In the genomic region with DNA sequence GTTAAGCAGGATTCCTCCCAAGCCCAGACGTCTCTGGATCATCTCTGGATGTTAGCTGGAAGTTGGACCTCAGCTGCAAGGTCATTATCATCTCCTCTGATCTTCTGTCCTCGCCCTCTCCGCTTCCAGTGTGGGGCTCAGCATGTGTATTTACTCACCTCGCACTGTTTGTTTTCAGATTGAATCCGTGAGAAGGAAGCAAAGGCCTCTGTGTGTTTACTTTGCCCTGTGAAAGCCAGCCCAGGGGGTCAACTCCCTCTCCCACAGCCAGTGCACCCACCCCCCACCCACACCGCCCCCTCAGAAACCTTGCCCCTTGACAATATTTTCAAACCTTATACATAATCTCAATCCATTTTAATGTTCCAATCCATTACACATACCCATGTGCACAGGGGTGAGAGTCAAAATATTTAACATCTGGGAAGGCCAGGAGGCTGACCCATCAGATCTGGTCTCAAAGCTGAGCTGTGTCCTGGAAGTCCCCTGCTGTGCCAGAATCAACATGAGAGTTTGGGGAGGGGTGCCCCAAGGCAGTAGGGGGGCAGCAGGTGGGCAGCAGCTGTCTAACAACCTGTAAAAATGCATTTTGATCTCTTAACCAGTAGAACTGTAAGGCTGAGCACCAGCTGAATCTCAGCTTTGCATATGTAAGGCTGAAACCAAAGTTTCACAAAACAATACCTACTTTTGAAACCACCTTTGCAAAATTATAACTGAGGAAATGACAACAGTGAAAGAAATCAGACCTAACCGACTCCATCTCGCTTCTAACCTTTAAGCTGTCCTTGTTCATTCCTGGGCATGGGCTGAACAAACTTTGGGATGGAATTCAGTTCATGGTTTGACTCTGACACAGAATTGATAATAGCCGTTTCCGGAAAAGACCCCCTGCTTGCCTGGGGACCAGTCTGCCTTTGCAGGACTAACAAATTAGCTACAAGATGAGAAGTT, we compare ENCODE assay signal across 9 cellular contexts.
A peak's percentile ranks its signal among the peaks of the same experiment; 100 is the strongest.
DNase-seq lines count a peak whose midpoint lies in the region; ATAC-seq and TF ChIP-seq lines count a peak whose summit lies in the region.
"Had no signal": no experiment of that assay in that cellular context is flagged by ENCODE, and none has a peak within 500 bp of the region (broad histone marks: within the 10 kb centered on the region; RNA-seq: fewer than 3 reads in every experiment).

No MANE protein-coding gene starts in this region.

- DNase-seq in GM12864 (ENCODE audit: low read depth) (peak; percentile 69), endodermal cell (peak; percentile 90), SK-N-SH (no peak), body of pancreas (no peak)
- no peak for DNase-seq in stimulated activated CD4-positive, alpha-beta T cell treated with anti-CD3 and anti-CD28 coated beads, Interleukin-15, amount 100 ng/mL, for 24 hours
- DNase-seq: NK-92 treated with Interleukin-12 subunit alpha and Interleukin-12 subunit beta, amount 100 ng/mL, for 24 hours had no signal

- H3K36me3 ChIP-seq in endodermal cell (ENCODE audit: control insufficient read depth, insufficient read depth, low read length) (no peaks in the 10 kb centered on the region), SK-N-SH (replicated peaks in 1 of 2; ENCODE audit: control insufficient read depth in 1 of 2, insufficient read depth in 2 of 2, low read length in 1 of 2) (no peaks in the 10 kb centered on the region), body of pancreas (replicated peaks in 1 of 2; ENCODE audit: insufficient read depth in 1 of 2, low read depth in 2 of 2) (no peaks in the 10 kb centered on the region)

- intact Hi-C loops in body of pancreas (cut with DNase I), result no loop called here

- H3K4me1 ChIP-seq in endodermal cell (ENCODE audit: control insufficient read depth, insufficient read depth, low read length), result peaks cover 9% of the 10 kb centered on the region
- peaks cover 0 to 2% of the 10 kb centered on the region in 2 experiments; a peak in 1 of 4 replicates for H3K4me1 ChIP-seq in SK-N-SH (ENCODE audit: control insufficient read depth in 1 of 2, insufficient read depth in 2 of 2, low read depth in 1 of 2, low read length in 1 of 2)
- H3K4me1 ChIP-seq in body of pancreas, result peaks cover 9% of the 10 kb centered on the region

- TF ChIP-seq RAD21 in SK-N-SH (IDR thresholded peaks at IDR 0.05; ENCODE audit: low read length), result no peak

- peak overlapping the region; percentile 62 for H3K27ac Mint-ChIP-seq in endodermal cell

- TF ChIP-seq CTCF in GM12864 (IDR thresholded peaks at IDR 0.05; ENCODE audit: low read depth, low read length, missing control alignments) (no peak), endodermal cell (conservative IDR thresholded peaks at IDR 0.05) (no peak), SK-N-SH (IDR thresholded peaks at IDR 0.05) (no peak), body of pancreas (IDR thresholded peaks at IDR 0.05) (no peak)

- ATAC-seq in GM21367 (IDR thresholded peaks at IDR 0.05; ENCODE audit: unreplicated experiment), result peak; percentile 71
- ATAC-seq in HG03520 (IDR thresholded peaks at IDR 0.05; ENCODE audit: unreplicated experiment), result peak; percentile 75
- no peak for ATAC-seq in HG03097 (IDR thresholded peaks at IDR 0.05; ENCODE audit: low FRiP score, unreplicated experiment)
- no peak for ATAC-seq in body of pancreas

- no peaks in the 10 kb centered on the region for H3K9me3 ChIP-seq in endodermal cell (ENCODE audit: control insufficient read depth, low read length)
- H3K9me3 ChIP-seq in SK-N-SH, result no peaks in the 10 kb centered on the region
- H3K9me3 ChIP-seq in body of pancreas, result no peaks in the 10 kb centered on the region

- no peak for TF ChIP-seq POLR2A in body of pancreas (IDR thresholded peaks at IDR 0.05)

- H3K27ac ChIP-seq in endodermal cell (ENCODE audit: low read depth, low read length), result peak overlapping the region; percentile 46
- no peak overlapping the region for H3K27ac ChIP-seq in SK-N-SH (ENCODE audit: low read depth in 2 of 2, low read length in 1 of 2)
- no peak overlapping the region for H3K27ac ChIP-seq in body of pancreas

- CTCF ChIA-PET in SK-N-SH (lab: Yijun Ruan, JAX), result interaction anchor here (1.1 kb wide), 1 partner anchor 69 kb away, joined by 3 read pairs; no protein-coding TSS in a partner anchor

- peaks cover 21% of the 10 kb centered on the region for H3K4me1 Mint-ChIP-seq in endodermal cell

- H3K4me3 ChIP-seq in GM12864 (ENCODE audit: low read depth, low read length) (no peak overlapping the region), endodermal cell (ENCODE audit: low read length) (peak overlapping the region; percentile 59), SK-N-SH (ENCODE audit: low read depth in 2 of 2, low read length in 1 of 2) (no peak overlapping the region), body of pancreas (no peak overlapping the region)

- no peaks in the 10 kb centered on the region for H3K9me2 ChIP-seq in SK-N-SH

- no peak overlapping the region for H3K9ac ChIP-seq in endodermal cell (ENCODE audit: extremely low read depth, low read length, poor library complexity, severe bottlenecking)
- no peak overlapping the region for H3K9ac ChIP-seq in SK-N-SH

- peaks cover 1% of the 10 kb centered on the region for H3K27me3 Mint-ChIP-seq in endodermal cell (ENCODE audit: insufficient read depth)

- H4K20me1 ChIP-seq in SK-N-SH (ENCODE audit: insufficient read depth), result no peaks in the 10 kb centered on the region

- H3K79me2 ChIP-seq in SK-N-SH (ENCODE audit: insufficient read depth), result no peaks in the 10 kb centered on the region

- H2AFZ ChIP-seq in SK-N-SH (ENCODE audit: low read depth), result no peak overlapping the region

- H3K36me3 Mint-ChIP-seq in endodermal cell (ENCODE audit: low read depth), result no peaks in the 10 kb centered on the region

- no peaks in the 10 kb centered on the region for H3F3A ChIP-seq in SK-N-SH (replicated peaks; ENCODE audit: insufficient read depth)

- no peaks in the 10 kb centered on the region for H3K9me3 Mint-ChIP-seq in endodermal cell

- H3K27me3 ChIP-seq in endodermal cell (ENCODE audit: control insufficient read depth, insufficient read depth, low read length, poor library complexity, severe bottlenecking) (no peaks in the 10 kb centered on the region), SK-N-SH (ENCODE audit: insufficient read depth) (no peaks in the 10 kb centered on the region), body of pancreas (no peaks in the 10 kb centered on the region)

- no peak for TF ChIP-seq EP300 in SK-N-SH (IDR thresholded peaks at IDR 0.05; ENCODE audit: borderline replicate concordance in 1 of 2, low read depth in 1 of 2, low read length in 1 of 2)

- POLR2A ChIA-PET in SK-N-SH (lab: Yijun Ruan, JAX), result no interaction called here

- H3K4me2 ChIP-seq in SK-N-SH, result no peak overlapping the region

- H3K4me3 Mint-ChIP-seq in endodermal cell, result peak overlapping the region; percentile 29

- 9 to 27% methylated on average over 4 to 10 of the region's 10 CpGs for WGBS in endodermal cell (ENCODE audit: insufficient coverage in 1 of 2, insufficient read length in 1 of 2), 2 experiments
- WGBS in SK-N-SH (ENCODE audit: low lambda C conversion rate), result 28% methylated on average over 10 of the region's 10 CpGs
- WGBS in body of pancreas, 2 donors, result 43 to 57% methylated on average over 9 to 10 of the region's 10 CpGs

TF ChIP-seq in SK-N-SH, 30 proteins besides CTCF, POLR2A, EP300 and RAD21 (continues in another document):
- TF ChIP-seq USF2 (IDR thresholded peaks at IDR 0.05; ENCODE audit: borderline replicate concordance, low read depth, low read length) (no peak), NFIC (IDR thresholded peaks at IDR 0.05; ENCODE audit: borderline replicate concordance) (no peak), ZBTB33 (IDR thresholded peaks at IDR 0.05; ENCODE audit: borderline replicate concordance, low read depth) (no peak), NRF1 (IDR thresholded peaks at IDR 0.05; ENCODE audit: low read depth, low read length) (no peak), TCF12 (IDR thresholded peaks at IDR 0.05) (no peak), USF1 (IDR thresholded peaks at IDR 0.05; ENCODE audit: borderline replicate concordance, low read depth) (no peak), FOSL2 (IDR thresholded peaks at IDR 0.05; ENCODE audit: borderline replicate concordance, low read depth) (no peak), SMC3 (IDR thresholded peaks at IDR 0.05; ENCODE audit: low read depth, low read length) (no peak), TAF1 (IDR thresholded peaks at IDR 0.05; ENCODE audit: borderline replicate concordance, low read depth, low read length) (no peak)

Comparison
In these comparisons a context has a peak if more than half of its experiments do, and no peak if none do; other contexts are left out.
1. DNase-seq: peak in GM12864 (single experiment) and endodermal cell (single experiment); none in stimulated activated CD4-positive, alpha-beta T cell treated with anti-CD3 and anti-CD28 coated beads, Interleukin-15, amount 100 ng/mL, for 24 hours (single experiment), SK-N-SH (single experiment) and body of pancreas (0 of 4).
2. ATAC-seq: peak in GM21367 (single experiment) and HG03520 (single experiment); none in HG03097 (single experiment) and body of pancreas (single experiment).